1 cellular context compared by ENCODE assay signal in genomic region chr5:155998258-155998657, GRCh38.
TF ChIP-seq lines count a peak whose summit lies in the region.

No MANE protein-coding gene starts in this region.

TF ChIP-seq in H1, 55 proteins besides CTCF, POLR2A, EP300 and RAD21:
- no peak for TF ChIP-seq USF2 (IDR thresholded peaks at IDR 0.05; ENCODE audit: low read length)
- peak; percentile 87; the same call in 1 of the 2 replicates for TF ChIP-seq MAFK (IDR thresholded peaks at IDR 0.05; ENCODE audit: low read depth, low read length)
